ENCODE assay signal across 15 cellular contexts in genomic region chr19:4689403-4689802, GRCh38. TPM values are rescaled to one million over a fixed set of nuclear protein-coding genes. Genes with fewer than 3 reads are reported as not detected.
A peak's percentile ranks its signal among the peaks of the same experiment; 100 is the strongest.
DNase-seq lines count a peak whose midpoint lies in the region; ATAC-seq and TF ChIP-seq lines count a peak whose summit lies in the region.
"Had no signal": no experiment of that assay in that cellular context is flagged by ENCODE, and none has a peak within 500 bp of the region (broad histone marks: within the 10 kb centered on the region; RNA-seq: fewer than 3 reads in every experiment).

No MANE protein-coding gene starts in this region.

- H3K4me1 ChIP-seq in HEK293 (ENCODE audit: control insufficient read depth, insufficient read depth, low read length) (peaks cover 2% of the 10 kb centered on the region), IMR-90 (ENCODE audit: control insufficient read depth, insufficient read depth, low read length) (peaks cover 5% of the 10 kb centered on the region)
- no peaks in the 10 kb centered on the region for H3K4me1 ChIP-seq in CD8-positive, alpha-beta memory T cell (ENCODE audit: insufficient read depth, low read length)
- H3K4me1 ChIP-seq: Caco-2 had no signal

- no peak overlapping the region for H3K18ac ChIP-seq in IMR-90 (ENCODE audit: low read depth, low read length)

- H3K9me3 ChIP-seq in HEK293 (ENCODE audit: control insufficient read depth, insufficient read depth, low read depth, low read length): no peaks in the 10 kb centered on the region
- H3K9me3 ChIP-seq in IMR-90 (ENCODE audit: control insufficient read depth, insufficient read depth, low read length): no peaks in the 10 kb centered on the region
- H3K9me3 ChIP-seq in CD8-positive, alpha-beta memory T cell (ENCODE audit: low read length): no peaks in the 10 kb centered on the region
- H3K9me3 ChIP-seq: Caco-2 had no signal

- WGBS in IMR-90 (ENCODE audit: extremely low coverage in 2 of 2, insufficient read length in 1 of 2), 2 experiments: 100% methylated on average over 12 of the region's 19 CpGs; no CpG with 5 or more reads in 1 of the 2 experiments

- DNase-seq in IMR-90: no peak
- DNase-seq in H7: no peak
- no peak for DNase-seq in glutamatergic neuron
- DNase-seq in CD8-positive, alpha-beta memory T cell: no peak
- DNase-seq: C1 segment of cervical spinal cord, Caco-2, DMS153, DND-41, GM23248, H9, HFFc6 had no signal

- H2AK5ac ChIP-seq in IMR-90 (ENCODE audit: low read depth, low read length): no peak overlapping the region

- TF ChIP-seq CTCF in HEK293 (tag by site-specific recombination; IDR thresholded peaks at IDR 0.05): no peak
- TF ChIP-seq CTCF in IMR-90 (conservative IDR thresholded peaks at IDR 0.05; ENCODE audit: low read depth, low read length): no peak
- no peak for TF ChIP-seq CTCF in glutamatergic neuron (IDR thresholded peaks at IDR 0.05; ENCODE audit: partially characterized antibody, unreplicated experiment)

- no peak for TF ChIP-seq RAD21 in IMR-90 (IDR thresholded peaks at IDR 0.05; ENCODE audit: low read length)

- no peak overlapping the region for H2BK5ac ChIP-seq in IMR-90 (ENCODE audit: low read depth, low read length, poor library complexity, severe bottlenecking)

- H4K20me1 ChIP-seq in IMR-90 (ENCODE audit: insufficient read depth, low read length): peaks cover 6% of the 10 kb centered on the region; the same call in 1 of the 2 replicates

- no peaks in the 10 kb centered on the region for H3K9me1 ChIP-seq in IMR-90 (ENCODE audit: insufficient read depth, low read length)

- H3K27me3 Mint-ChIP-seq in dendritic cell treated with granulocyte-macrophage colony-stimulating factor and Interleukin-4, amounts not matched to agents 40 ng/mL and 50 ng/mL, for 4 days: no peaks in the 10 kb centered on the region
- H3K27me3 Mint-ChIP-seq in glutamatergic neuron (ENCODE audit: unreplicated experiment): peaks cover 9% of the 10 kb centered on the region
- no peaks in the 10 kb centered on the region for H3K27me3 Mint-ChIP-seq in CD8-positive, alpha-beta memory T cell
- H3K27me3 Mint-ChIP-seq: CD4-positive, alpha-beta memory T cell had no signal

- in situ Hi-C loops in IMR-90 (cut with MboI; ENCODE audit: low sequenced_read_pairs): no loop called here

- no peak for ATAC-seq in IMR-90 (ENCODE audit: low read depth)
- ATAC-seq: HCT116 had no signal

- intact Hi-C loops in IMR-90 (cut with micrococcal nuclease): no loop called here
- intact Hi-C loops in dendritic cell treated with granulocyte-macrophage colony-stimulating factor and Interleukin-4, amounts not matched to agents 40 ng/mL and 50 ng/mL, for 4 days (cut with micrococcal nuclease): no loop called here

- no peak overlapping the region for H3K14ac ChIP-seq in IMR-90 (replicated peaks; ENCODE audit: low read depth, low read length)

- CTCF ChIA-PET in HEK293 (lab: Yijun Ruan, JAX) (interaction anchor here (0.6 to 1.1 kb wide), 2 partner anchors 13 to 312 kb away, joined by 3 to 4 read pairs; no protein-coding TSS in a partner anchor), IMR-90 (lab: Yijun Ruan, JAX) (no interaction called here)
- CTCF ChIA-PET in CD8-positive, alpha-beta memory T cell (lab: Charles Lee): interaction anchor here (1.5 kb wide), 1 partner anchor 12 kb away, joined by 3 read pairs; no protein-coding TSS in a partner anchor

- no peak overlapping the region for H2BK120ac ChIP-seq in IMR-90 (ENCODE audit: low read depth, low read length)

- H3K56ac ChIP-seq in IMR-90 (ENCODE audit: extremely low read depth, insufficient read depth, low read length): no peak overlapping the region

- H3K4ac ChIP-seq in IMR-90 (ENCODE audit: low read depth, low read length): no peak overlapping the region

- H3K4me2 ChIP-seq in IMR-90 (ENCODE audit: low read depth, low read length): no peak overlapping the region

- H4K8ac ChIP-seq in IMR-90 (ENCODE audit: low read depth in 2 of 2, low read length in 2 of 2): no peak overlapping the region

- peak overlapping the region; percentile 79 for H3K27ac Mint-ChIP-seq in dendritic cell treated with granulocyte-macrophage colony-stimulating factor and Interleukin-4, amounts not matched to agents 40 ng/mL and 50 ng/mL, for 4 days
- H3K27ac Mint-ChIP-seq in glutamatergic neuron (ENCODE audit: unreplicated experiment): no peak overlapping the region
- H3K27ac Mint-ChIP-seq in CD8-positive, alpha-beta memory T cell: no peak overlapping the region
- H3K27ac Mint-ChIP-seq: CD4-positive, alpha-beta memory T cell; H9; HFFc6 had no signal

- H3K27ac ChIP-seq in HEK293 (ENCODE audit: extremely low read depth, low read depth, low read length): no peak overlapping the region
- H3K27ac ChIP-seq in IMR-90 (ENCODE audit: insufficient read depth, low read length): no peak overlapping the region
- H3K27ac ChIP-seq in CD8-positive, alpha-beta memory T cell (ENCODE audit: low read depth, low read length): no peak overlapping the region
- H3K27ac ChIP-seq: GM23248 had no signal

- peaks cover 100% of the 10 kb centered on the region for H3K36me3 Mint-ChIP-seq in dendritic cell treated with granulocyte-macrophage colony-stimulating factor and Interleukin-4, amounts not matched to agents 40 ng/mL and 50 ng/mL, for 4 days (ENCODE audit: low read depth)
- peaks cover 6% of the 10 kb centered on the region for H3K36me3 Mint-ChIP-seq in glutamatergic neuron (ENCODE audit: unreplicated experiment)
- H3K36me3 Mint-ChIP-seq in CD8-positive, alpha-beta memory T cell: peaks cover under 1 to 71% (median 14%) of the 10 kb centered on the region in 3 donors

- peaks cover 0 to 20% of the 10 kb centered on the region in 2 experiments; a peak in 2 of 4 replicates for H3K79me1 ChIP-seq in IMR-90 (ENCODE audit: low read depth in 1 of 2, low read length in 2 of 2)

- H2BK20ac ChIP-seq in IMR-90 (ENCODE audit: low read depth, low read length): no peak overlapping the region

- H3K36me3 ChIP-seq in HEK293 (ENCODE audit: control insufficient read depth in 2 of 2, insufficient read depth in 1 of 2, low read length in 2 of 2): peaks cover 4 to 76% of the 10 kb centered on the region in 2 experiments; a peak in 2 of 3 replicates
- peaks cover 64% of the 10 kb centered on the region for H3K36me3 ChIP-seq in IMR-90 (ENCODE audit: control insufficient read depth, insufficient read depth, low read length)
- H3K36me3 ChIP-seq in H7 (replicated peaks; ENCODE audit: control insufficient read depth, insufficient read depth, low read length): peaks cover 21% of the 10 kb centered on the region
- H3K36me3 ChIP-seq in CD8-positive, alpha-beta memory T cell (ENCODE audit: insufficient read depth, low read length): peaks cover 33% of the 10 kb centered on the region

- no peak for TF ChIP-seq POLR2A in IMR-90 (IDR thresholded peaks at IDR 0.05; ENCODE audit: low read depth, low read length)

- no peak overlapping the region for H3K4me3 ChIP-seq in HEK293 (ENCODE audit: low read depth, low read length)
- no peak overlapping the region for H3K4me3 ChIP-seq in IMR-90 (ENCODE audit: insufficient read depth, low read depth, low read length)
- no peak overlapping the region for H3K4me3 ChIP-seq in H7 (ENCODE audit: insufficient read depth, low read depth, low read length)
- no peak overlapping the region for H3K4me3 ChIP-seq in CD8-positive, alpha-beta memory T cell (ENCODE audit: low read length)
- H3K4me3 ChIP-seq: GM23248 had no signal

- peaks cover 50% of the 10 kb centered on the region for H3K4me1 Mint-ChIP-seq in dendritic cell treated with granulocyte-macrophage colony-stimulating factor and Interleukin-4, amounts not matched to agents 40 ng/mL and 50 ng/mL, for 4 days (ENCODE audit: low read depth)
- peaks cover 22% of the 10 kb centered on the region for H3K4me1 Mint-ChIP-seq in glutamatergic neuron (ENCODE audit: low read depth, unreplicated experiment)
- no peaks in the 10 kb centered on the region for H3K4me1 Mint-ChIP-seq in CD8-positive, alpha-beta memory T cell
- H3K4me1 Mint-ChIP-seq: CD4-positive, alpha-beta memory T cell; H9 had no signal

- no TSS peak for BruUV-seq in IMR-90 (replicated peaks; lab: Mats Ljungman, UMichigan)

- H2BK15ac ChIP-seq in IMR-90 (ENCODE audit: low read depth, low read length): no peak overlapping the region

- H2AK9ac ChIP-seq in IMR-90 (replicated peaks; ENCODE audit: low read depth, low read length, poor library complexity): no peak overlapping the region

- H3K4me3 Mint-ChIP-seq in dendritic cell treated with granulocyte-macrophage colony-stimulating factor and Interleukin-4, amounts not matched to agents 40 ng/mL and 50 ng/mL, for 4 days: no peak overlapping the region
- no peak overlapping the region for H3K4me3 Mint-ChIP-seq in glutamatergic neuron (ENCODE audit: unreplicated experiment)
- H3K4me3 Mint-ChIP-seq in CD8-positive, alpha-beta memory T cell: no peak overlapping the region
- H3K4me3 Mint-ChIP-seq: CD4-positive, alpha-beta memory T cell; H9; HFFc6 had no signal

- no peak overlapping the region for H4K91ac ChIP-seq in IMR-90 (ENCODE audit: insufficient read depth, low read depth, low read length)

- H3K23ac ChIP-seq in IMR-90 (ENCODE audit: low read depth, low read length): no peak overlapping the region

- dilution Hi-C loops in IMR-90 (cut with HindIII; ENCODE audit: low sequenced_read_pairs, unreplicated experiment): no loop called here

- H3K27me3 ChIP-seq in IMR-90 (ENCODE audit: control insufficient read depth, insufficient read depth, low read length) (no peaks in the 10 kb centered on the region), H7 (ENCODE audit: control insufficient read depth, insufficient read depth, low read length) (no peaks in the 10 kb centered on the region)
- no peaks in the 10 kb centered on the region for H3K27me3 ChIP-seq in CD8-positive, alpha-beta memory T cell (ENCODE audit: insufficient read depth, low read length, poor library complexity, severe bottlenecking)

- H2AFZ ChIP-seq in IMR-90 (replicated peaks; ENCODE audit: low read length, poor library complexity): peak overlapping the region; percentile 43
- H2AFZ ChIP-seq: GM23248 had no signal

- H4K5ac ChIP-seq in IMR-90 (ENCODE audit: low read depth, low read length): no peak overlapping the region

- POLR2A ChIA-PET in HEK293 (lab: Yijun Ruan, JAX): interaction anchor here (0.5 kb wide), 1 partner anchor 228 kb away, joined by 3 read pairs; no protein-coding TSS in a partner anchor
- POLR2A ChIA-PET in IMR-90 (lab: Charles Lee; ENCODE audit: unreplicated experiment): no interaction called here
- POLR2A ChIA-PET in CD8-positive, alpha-beta memory T cell (lab: Charles Lee): no interaction called here

- no peaks in the 10 kb centered on the region for H3K9me3 Mint-ChIP-seq in dendritic cell treated with granulocyte-macrophage colony-stimulating factor and Interleukin-4, amounts not matched to agents 40 ng/mL and 50 ng/mL, for 4 days
- peaks cover 9% of the 10 kb centered on the region for H3K9me3 Mint-ChIP-seq in glutamatergic neuron (ENCODE audit: unreplicated experiment)
- H3K9me3 Mint-ChIP-seq in CD8-positive, alpha-beta memory T cell: no peaks in the 10 kb centered on the region
- H3K9me3 Mint-ChIP-seq: CD4-positive, alpha-beta memory T cell; H9 had no signal

- H3K9ac ChIP-seq in IMR-90 (ENCODE audit: low read depth, low read length): no peak overlapping the region
- H3K9ac ChIP-seq: GM23248 had no signal

RNA-seq across cellular contexts. Expression of gene MYDGF, which starts 19.3 kb away (rescaled TPM):
- total RNA-seq in IMR-90 (2012; rRNA removed): 160 and 203 TPM in 2 replicates
- 310 and 381 TPM in 2 replicates for polyA plus RNA-seq in IMR-90 (2012; rRNA removed)
- polyA plus RNA-seq in IMR-90 (2012; cell fraction: cytosol; rRNA removed): 436 and 568 TPM in 2 replicates
- polyA plus RNA-seq in IMR-90 (2012; cell fraction: nucleus; rRNA removed; ENCODE audit: low replicate concordance): 93.6 and 181 TPM in 2 replicates
- 90.2 and 92.2 TPM in 2 replicates for total RNA-seq in H7 (2014; rRNA removed; shearing (Covaris generic))
- 32.6 TPM for total RNA-seq in glutamatergic neuron (ENCODE audit: unreplicated experiment)
- total RNA-seq in CD8-positive, alpha-beta memory T cell: 10 to 100 TPM; 83.2 to 88.6 TPM
- polyA plus RNA-seq in CD8-positive, alpha-beta memory T cell: 146 TPM

RNA-seq across cellular contexts. Expression of gene DPP9, which starts 34.2 kb away (rescaled TPM):
- total RNA-seq in IMR-90 (2012; rRNA removed) (12.2 and 12.4 TPM in 2 replicates), glutamatergic neuron (ENCODE audit: unreplicated experiment) (44.8 TPM)
- 33.0 and 37.3 TPM in 2 replicates for polyA plus RNA-seq in IMR-90 (2012; rRNA removed)
- polyA plus RNA-seq in IMR-90 (2012; cell fraction: cytosol; rRNA removed): 27.1 and 46.5 TPM in 2 replicates
- polyA plus RNA-seq in IMR-90 (2012; cell fraction: nucleus; rRNA removed; ENCODE audit: low replicate concordance): 36.9 and 57.3 TPM in 2 replicates
- 36.2 and 41.7 TPM in 2 replicates for total RNA-seq in H7 (2014; rRNA removed; shearing (Covaris generic))
- total RNA-seq in CD8-positive, alpha-beta memory T cell: 100 to 1,000 TPM; 105 TPM
- polyA plus RNA-seq in CD8-positive, alpha-beta memory T cell: 32.1 TPM

RNA-seq across cellular contexts. Expression of gene TNFAIP8L1, which starts 50.1 kb away (rescaled TPM):
- total RNA-seq in IMR-90 (2012; rRNA removed) (2.5 and 3.1 TPM in 2 replicates), glutamatergic neuron (ENCODE audit: unreplicated experiment) (23.6 TPM)
- 6.0 TPM in 2 replicates for polyA plus RNA-seq in IMR-90 (2012; rRNA removed)
- 5.1 and 7.1 TPM in 2 replicates for polyA plus RNA-seq in IMR-90 (2012; cell fraction: cytosol; rRNA removed)
- 2.3 and 2.9 TPM in 2 replicates for polyA plus RNA-seq in IMR-90 (2012; cell fraction: nucleus; rRNA removed; ENCODE audit: low replicate concordance)
- 9.4 and 11.1 TPM in 2 replicates for total RNA-seq in H7 (2014; rRNA removed; shearing (Covaris generic))
- total RNA-seq in CD8-positive, alpha-beta memory T cell: 10 to 100 TPM in 1 of 2 experiments, 1 to 10 TPM in 1; 9.0 to 10.0 TPM
- polyA plus RNA-seq in CD8-positive, alpha-beta memory T cell: 9.6 TPM
